ENCODE assay signal across 22 cellular contexts in the genomic region with DNA sequence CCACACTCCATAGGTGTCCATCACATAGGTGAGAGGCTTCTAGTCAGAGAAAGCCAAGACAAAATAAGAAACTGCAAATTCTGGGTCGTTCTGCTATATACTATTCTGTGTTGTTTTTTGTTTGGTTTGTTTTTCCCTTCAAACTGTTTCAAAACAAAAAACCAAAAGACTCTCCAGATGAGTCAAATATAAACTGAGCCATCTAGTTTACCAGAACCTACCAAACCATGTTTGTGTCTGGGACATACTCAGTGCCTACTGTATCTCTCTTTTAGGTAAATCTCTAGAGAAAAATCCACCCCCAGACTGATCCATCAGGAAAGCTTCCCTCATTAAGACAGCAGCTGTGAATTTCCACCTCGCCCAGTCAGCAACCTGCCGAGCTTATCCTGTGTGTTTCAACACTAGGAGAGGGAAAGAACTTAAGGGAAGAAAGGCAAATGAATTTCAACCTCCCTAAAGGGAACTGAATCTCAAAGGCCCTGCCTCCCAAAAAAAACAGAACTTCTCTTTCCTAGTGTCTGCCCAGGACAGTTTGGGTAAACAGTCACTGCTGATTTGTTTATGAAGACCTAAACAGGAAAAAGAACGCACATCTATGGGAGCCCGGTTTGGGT. TPM values are rescaled to one million over a fixed set of nuclear protein-coding genes. Genes with fewer than 3 reads are reported as not detected.
DNase-seq lines count a peak whose midpoint lies in the region; ATAC-seq and TF ChIP-seq lines count a peak whose summit lies in the region.
"Had no signal": no experiment of that assay in that cellular context is flagged by ENCODE, and none has a peak within 500 bp of the region (broad histone marks: within the 10 kb centered on the region; RNA-seq: fewer than 3 reads in every experiment).

No MANE protein-coding gene starts in this region.

- H3K27ac Mint-ChIP-seq in activated CD4-positive, alpha-beta T cell treated with anti-CD3 and anti-CD28 coated beads, Interleukin-2, amount 10 ng/mL, durations not matched to agents 24 days and 14 days: peak overlapping the region; percentile 46
- peak overlapping the region; percentile 21 to 83 (median 25) for H3K27ac Mint-ChIP-seq in CD4-positive, CD25-positive, alpha-beta regulatory T cell
- peak overlapping the region; percentile 57 for H3K27ac Mint-ChIP-seq in activated CD4-positive, alpha-beta memory T cell treated with anti-CD3 and anti-CD28 coated beads, Interleukin-2, amount 10 ng/mL, durations not matched to agents 7 days and 5 days
- H3K27ac Mint-ChIP-seq: immature natural killer cell, neural progenitor cell had no signal

- H3K4me3 ChIP-seq in CD4-positive, CD25-positive, alpha-beta regulatory T cell (ENCODE audit: low read depth, low read length): no peak overlapping the region
- peak overlapping the region in 1 of 2 experiments; percentile 9 for H3K4me3 ChIP-seq in neutrophil (ENCODE audit: low read depth in 1 of 2, low read length in 1 of 2)
- H3K4me3 ChIP-seq in prostate gland: no peak overlapping the region
- H3K4me3 ChIP-seq: adrenal gland, breast epithelium, left lung, neural progenitor cell, psoas muscle had no signal

- H3K9me3 Mint-ChIP-seq in activated CD4-positive, alpha-beta T cell treated with anti-CD3 and anti-CD28 coated beads, Interleukin-2, amount 10 ng/mL, durations not matched to agents 24 days and 14 days: no peaks in the 10 kb centered on the region
- H3K9me3 Mint-ChIP-seq in CD4-positive, CD25-positive, alpha-beta regulatory T cell: no peaks in the 10 kb centered on the region
- H3K9me3 Mint-ChIP-seq in activated CD4-positive, alpha-beta memory T cell treated with anti-CD3 and anti-CD28 coated beads, Interleukin-2, amount 10 ng/mL, durations not matched to agents 7 days and 5 days: no peaks in the 10 kb centered on the region
- H3K9me3 Mint-ChIP-seq: activated T-cell treated with anti-CD3 and anti-CD28 coated beads, Interleukin-2, amount 50 U/mL, for 4 hours; immature natural killer cell; neural progenitor cell had no signal

- WGBS in prostate gland: 89% methylated on average over 5 of the region's 5 CpGs

- peaks cover 45% of the 10 kb centered on the region for H3K36me3 Mint-ChIP-seq in activated CD4-positive, alpha-beta T cell treated with anti-CD3 and anti-CD28 coated beads, Interleukin-2, amount 10 ng/mL, durations not matched to agents 24 days and 14 days (ENCODE audit: low read depth)
- peaks cover 38% of the 10 kb centered on the region for H3K36me3 Mint-ChIP-seq in CD4-positive, CD25-positive, alpha-beta regulatory T cell
- H3K36me3 Mint-ChIP-seq in activated CD4-positive, alpha-beta memory T cell treated with anti-CD3 and anti-CD28 coated beads, Interleukin-2, amount 10 ng/mL, durations not matched to agents 7 days and 5 days (ENCODE audit: low read depth): peaks cover 42% of the 10 kb centered on the region

- intact Hi-C loops in activated CD4-positive, alpha-beta T cell treated with anti-CD3 and anti-CD28 coated beads, Interleukin-2, amount 10 ng/mL, durations not matched to agents 24 days and 14 days (cut with micrococcal nuclease): loop anchor here (2.0 kb wide), 1 partner anchor 259 kb away; no protein-coding TSS in a partner anchor
- intact Hi-C loops in prostate gland (cut with DNase I): no loop called here

- peaks cover 59% of the 10 kb centered on the region for H3K36me3 ChIP-seq in CD4-positive, CD25-positive, alpha-beta regulatory T cell (ENCODE audit: control insufficient read depth, insufficient read depth, low read length)
- H3K36me3 ChIP-seq in neutrophil (peaks cover 56% of the 10 kb centered on the region), prostate gland (peaks cover 0 to 3% of the 10 kb centered on the region in 2 donors)
- H3K36me3 ChIP-seq: breast epithelium, neural progenitor cell had no signal

- DNase-seq in activated CD4-positive, alpha-beta T cell treated with anti-CD3 and anti-CD28 coated beads, Interleukin-2, amount 10 ng/mL, durations not matched to agents 24 days and 14 days: no peak
- DNase-seq in activated CD4-positive, alpha-beta T cell treated with anti-CD3 and anti-CD28 coated beads, Interleukin-2, amount 50 U/mL, for 1 hour: no peak
- no peak for DNase-seq in CD4-positive, CD25-positive, alpha-beta regulatory T cell
- no peak for DNase-seq in activated CD4-positive, alpha-beta memory T cell treated with anti-CD3 and anti-CD28 coated beads, Interleukin-2, amount 10 ng/mL, durations not matched to agents 7 days and 5 days
- no peak for DNase-seq in GF-D8 (lab: John Stamatoyannopoulos, UW)
- DNase-seq in prostate gland (ENCODE audit: low spot score): no peak
- DNase-seq: activated CD4-positive, alpha-beta T cell treated with anti-CD3 and anti-CD28 coated beads, Interleukin-2, amount 50 U/mL, for 48 hours; activated T-cell treated with anti-CD3 and anti-CD28 coated beads, Interleukin-2, amount 50 U/mL, for 4 hours; adrenal gland; GDM1; immature natural killer cell; left lung; NCI-H1417 treated with DMSO at 0.1 percent for 48 hours; NCI-H524 treated with DMSO at 0.1 percent for 48 hours; psoas muscle; small intestine; stimulated activated CD4-positive, alpha-beta T cell treated with anti-CD3 and anti-CD28 coated beads, Interleukin-4, amount 100 ng/mL, for 24 hours had no signal

- CTCF ChIA-PET in activated CD4-positive, alpha-beta memory T cell treated with anti-CD3 and anti-CD28 coated beads, Interleukin-2, amount 10 ng/mL, durations not matched to agents 7 days and 5 days (lab: Charles Lee): interaction anchor here (0.8 to 7.5 kb wide), 7 partner anchors 8 to 266 kb away, joined by 3 to 82 read pairs (median 4); no protein-coding TSS in a partner anchor

- H3K4me3 Mint-ChIP-seq in activated CD4-positive, alpha-beta T cell treated with anti-CD3 and anti-CD28 coated beads, Interleukin-2, amount 10 ng/mL, durations not matched to agents 24 days and 14 days: no peak overlapping the region
- no peak overlapping the region for H3K4me3 Mint-ChIP-seq in CD4-positive, CD25-positive, alpha-beta regulatory T cell
- H3K4me3 Mint-ChIP-seq in activated CD4-positive, alpha-beta memory T cell treated with anti-CD3 and anti-CD28 coated beads, Interleukin-2, amount 10 ng/mL, durations not matched to agents 7 days and 5 days: no peak overlapping the region
- H3K4me3 Mint-ChIP-seq: activated T-cell treated with anti-CD3 and anti-CD28 coated beads, Interleukin-2, amount 50 U/mL, for 4 hours; immature natural killer cell; neural progenitor cell had no signal

- H3K27ac ChIP-seq in CD4-positive, CD25-positive, alpha-beta regulatory T cell (ENCODE audit: insufficient read depth, low read length, poor library complexity, severe bottlenecking): no peak overlapping the region
- peak overlapping the region; percentile 76 for H3K27ac ChIP-seq in neutrophil
- H3K27ac ChIP-seq in prostate gland: peak overlapping the region in 1 of 2 donors; percentile 21
- H3K27ac ChIP-seq: breast epithelium, neural progenitor cell, psoas muscle had no signal

- no peak for TF ChIP-seq POLR2A in prostate gland (IDR thresholded peaks at IDR 0.05)

- H3K9me3 ChIP-seq in CD4-positive, CD25-positive, alpha-beta regulatory T cell (ENCODE audit: control insufficient read depth in 2 of 2, low read length in 2 of 2): no peaks in the 10 kb centered on the region
- no peaks in the 10 kb centered on the region for H3K9me3 ChIP-seq in neutrophil
- H3K9me3 ChIP-seq in prostate gland: no peaks in the 10 kb centered on the region
- H3K9me3 ChIP-seq: adrenal gland, breast epithelium, left lung, psoas muscle had no signal

- no peaks in the 10 kb centered on the region for H3K27me3 ChIP-seq in CD4-positive, CD25-positive, alpha-beta regulatory T cell (ENCODE audit: control insufficient read depth, insufficient read depth, low read length)
- no peaks in the 10 kb centered on the region for H3K27me3 ChIP-seq in neutrophil
- H3K27me3 ChIP-seq in prostate gland (replicated peaks; ENCODE audit: insufficient read depth): no peaks in the 10 kb centered on the region
- H3K27me3 ChIP-seq: adrenal gland, breast epithelium, left lung, neural progenitor cell had no signal

- POLR2A ChIA-PET in activated CD4-positive, alpha-beta memory T cell treated with anti-CD3 and anti-CD28 coated beads, Interleukin-2, amount 10 ng/mL, durations not matched to agents 7 days and 5 days (lab: Charles Lee): interaction anchor here (1.0 kb wide), 1 partner anchor 41 kb away, joined by 4 read pairs; no protein-coding TSS in a partner anchor

- H3K27me3 Mint-ChIP-seq in activated CD4-positive, alpha-beta T cell treated with anti-CD3 and anti-CD28 coated beads, Interleukin-2, amount 10 ng/mL, durations not matched to agents 24 days and 14 days: no peaks in the 10 kb centered on the region
- no peaks in the 10 kb centered on the region for H3K27me3 Mint-ChIP-seq in CD4-positive, CD25-positive, alpha-beta regulatory T cell
- no peaks in the 10 kb centered on the region for H3K27me3 Mint-ChIP-seq in activated CD4-positive, alpha-beta memory T cell treated with anti-CD3 and anti-CD28 coated beads, Interleukin-2, amount 10 ng/mL, durations not matched to agents 7 days and 5 days

- TF ChIP-seq CTCF in neutrophil (IDR thresholded peaks at IDR 0.05): no peak
- TF ChIP-seq CTCF in prostate gland (IDR thresholded peaks at IDR 0.05): no peak

- H3K4me1 ChIP-seq in CD4-positive, CD25-positive, alpha-beta regulatory T cell (ENCODE audit: control insufficient read depth, insufficient read depth, low read length, poor library complexity, severe bottlenecking): peaks cover 3% of the 10 kb centered on the region
- H3K4me1 ChIP-seq in neutrophil (ENCODE audit: control insufficient read depth in 1 of 2, insufficient read depth in 1 of 2, low read depth in 1 of 2, low read length in 1 of 2) (peaks cover 60 to 67% of the 10 kb centered on the region in 2 experiments), prostate gland (replicated peaks) (no peaks in the 10 kb centered on the region)
- H3K4me1 ChIP-seq: breast epithelium, neural progenitor cell, psoas muscle had no signal

- peaks cover 15% of the 10 kb centered on the region for H3K4me1 Mint-ChIP-seq in activated CD4-positive, alpha-beta T cell treated with anti-CD3 and anti-CD28 coated beads, Interleukin-2, amount 10 ng/mL, durations not matched to agents 24 days and 14 days
- peaks cover 4 to 12% (median 9%) of the 10 kb centered on the region in 4 donors for H3K4me1 Mint-ChIP-seq in CD4-positive, CD25-positive, alpha-beta regulatory T cell
- peaks cover 20% of the 10 kb centered on the region for H3K4me1 Mint-ChIP-seq in activated CD4-positive, alpha-beta memory T cell treated with anti-CD3 and anti-CD28 coated beads, Interleukin-2, amount 10 ng/mL, durations not matched to agents 7 days and 5 days
- H3K4me1 Mint-ChIP-seq: neural progenitor cell had no signal

- no peak for ATAC-seq in CD4-positive, CD25-positive, alpha-beta regulatory T cell (ENCODE audit: low read depth in 2 of 2)
- no peak for ATAC-seq in GM21723 (IDR thresholded peaks at IDR 0.05; ENCODE audit: unreplicated experiment)
- ATAC-seq: activated T-cell treated with anti-CD3 and anti-CD28 coated beads, Interleukin-2, amount 50 U/mL, for 4 hours; HCT116; left lung; psoas muscle had no signal

RNA-seq across cellular contexts. Expression of gene PPT1, which starts 17.2 kb away (rescaled TPM):
- total RNA-seq in activated CD4-positive, alpha-beta T cell treated with anti-CD3 and anti-CD28 coated beads, Interleukin-2, amount 10 ng/mL, durations not matched to agents 24 days and 14 days: 99.0 and 102 TPM in 2 replicates
- 44.2 TPM for total RNA-seq in CD4-positive, CD25-positive, alpha-beta regulatory T cell
- polyA plus RNA-seq in CD4-positive, CD25-positive, alpha-beta regulatory T cell: 100 to 1,000 TPM; 173 to 219 (median 201) TPM
- total RNA-seq in activated CD4-positive, alpha-beta memory T cell treated with anti-CD3 and anti-CD28 coated beads, Interleukin-2, amount 10 ng/mL, durations not matched to agents 7 days and 5 days: 10 to 100 TPM; 76.9 to 83.4 TPM
- 100 to 1,000 TPM in 1 of 2 donors, 10 to 100 TPM in 1; 86.2 to 126 TPM for total RNA-seq in prostate gland

RNA-seq across cellular contexts. Expression of gene CAP1, which starts 39.4 kb away (rescaled TPM):
- 417 and 440 TPM in 2 replicates for total RNA-seq in activated CD4-positive, alpha-beta T cell treated with anti-CD3 and anti-CD28 coated beads, Interleukin-2, amount 10 ng/mL, durations not matched to agents 24 days and 14 days
- total RNA-seq in CD4-positive, CD25-positive, alpha-beta regulatory T cell: 322 TPM
- polyA plus RNA-seq in CD4-positive, CD25-positive, alpha-beta regulatory T cell: 100 to 1,000 TPM; 608 to 806 (median 709) TPM
- 100 to 1,000 TPM; 890 to 908 TPM for total RNA-seq in activated CD4-positive, alpha-beta memory T cell treated with anti-CD3 and anti-CD28 coated beads, Interleukin-2, amount 10 ng/mL, durations not matched to agents 7 days and 5 days
- 100 to 1,000 TPM; 128 to 187 TPM for total RNA-seq in prostate gland
